In genomic region chr1:62995173-62995572, GRCh38 we compare ENCODE assay signal across 9 cellular contexts.
"Had no signal": no experiment of that assay in that cellular context is flagged by ENCODE, and none has a peak within 500 bp of the region (broad histone marks: within the 10 kb centered on the region; RNA-seq: fewer than 3 reads in every experiment).

No MANE protein-coding gene starts in this region.

- H2AFZ ChIP-seq: GM23338 had no signal

- ATAC-seq: GM23338 had no signal

- H3K4me2 ChIP-seq: GM23338, KMS-11 had no signal

- DNase-seq: H7, HCEC 1CT, HFFc6, IMR-90, Karpas-422, KBM-7 had no signal

- H3K4me3 ChIP-seq: GM23338 had no signal

- H3K27ac ChIP-seq: HL-60, KMS-11 had no signal

- H3K9ac ChIP-seq: KMS-11 had no signal
